Comparison of ENCODE assay signal across 15 cellular contexts in the genomic region with DNA sequence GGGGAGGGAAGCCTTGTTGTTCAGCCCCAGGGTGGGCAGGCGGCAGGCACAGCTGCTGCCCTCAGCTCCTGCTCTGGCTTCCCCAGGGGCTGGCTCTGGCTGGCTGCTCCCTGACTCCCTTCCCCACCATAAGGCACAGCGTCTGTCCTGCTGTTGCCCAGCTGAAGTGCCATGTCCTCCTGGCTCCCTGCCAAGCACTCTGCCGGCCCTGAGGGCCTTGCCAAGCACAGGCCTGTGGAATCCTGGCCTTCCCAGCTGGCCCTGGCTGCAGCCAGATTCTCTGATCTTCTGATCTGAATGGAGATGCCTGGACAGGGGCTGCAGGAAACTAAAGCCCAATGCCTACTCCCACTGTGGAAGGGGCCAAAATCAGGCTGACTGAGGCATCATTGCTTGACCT.
DNase-seq lines count a peak whose midpoint lies in the region; ATAC-seq lines count a peak whose summit lies in the region.
"Had no signal": no experiment of that assay in that cellular context is flagged by ENCODE, and none has a peak within 500 bp of the region (broad histone marks: within the 10 kb centered on the region; RNA-seq: fewer than 3 reads in every experiment).

No MANE protein-coding gene starts in this region.

- ATAC-seq in GM19324 (IDR thresholded peaks at IDR 0.05; ENCODE audit: low FRiP score, unreplicated experiment), result no peak
- ATAC-seq: stimulated activated naive B cell treated with anti-CD40 and anti-IgM and Interleukin-4, amounts not matched to agents 10 μg/mL and 1 μg/mL and 100 μg/mL, for 72 hours had no signal

- DNase-seq in COR-L47 (lab: John Stamatoyannopoulos, UW) (peak; percentile 1), NCI-H1092 treated with DMSO at 0.1 percent for 48 hours (lab: John Stamatoyannopoulos, UW) (peak; percentile 52), anterior cingulate cortex (lab: John Stamatoyannopoulos, UW) (peak in 37 of 58 donors; percentile 4 to 63 (median 31)), nucleus accumbens (lab: John Stamatoyannopoulos, UW) (peak in 32 of 56 donors; percentile 1 to 64 (median 18)), T1000 (lab: John Stamatoyannopoulos, UW) (no peak), HPDE6-E6E7 (ENCODE audit: extremely low spot score) (no peak), NAMALWA (ENCODE audit: low spot score) (no peak)
- DNase-seq: activated naive CD4-positive, alpha-beta T cell treated with anti-CD3 and anti-CD28 coated beads, Interleukin-2, amount 50 U/mL, for 16 hours; GDM1; NCI-H2081 treated with DMSO at 0.1 percent for 48 hours; ovary; RPMI8226; stimulated activated CD4-positive, alpha-beta T cell treated with anti-CD3 and anti-CD28 coated beads, Interleukin-2, amount 100 ng/mL, for 48 hours; stimulated activated naive B cell treated with anti-CD40 and anti-IgM and Interleukin-4, amounts not matched to agents 10 μg/mL and 1 μg/mL and 100 μg/mL, for 72 hours had no signal

Comparison
In these comparisons a context has a peak if more than half of its experiments do, and no peak if none do; other contexts are left out.
1. DNase-seq: peak in COR-L47 (single experiment), NCI-H1092 treated with DMSO at 0.1 percent for 48 hours (single experiment), anterior cingulate cortex (37 of 58) and nucleus accumbens (32 of 56); none in T1000 (single experiment), HPDE6-E6E7 (single experiment) and NAMALWA (single experiment).